9 cellular contexts compared by ENCODE assay signal in the genomic region with DNA sequence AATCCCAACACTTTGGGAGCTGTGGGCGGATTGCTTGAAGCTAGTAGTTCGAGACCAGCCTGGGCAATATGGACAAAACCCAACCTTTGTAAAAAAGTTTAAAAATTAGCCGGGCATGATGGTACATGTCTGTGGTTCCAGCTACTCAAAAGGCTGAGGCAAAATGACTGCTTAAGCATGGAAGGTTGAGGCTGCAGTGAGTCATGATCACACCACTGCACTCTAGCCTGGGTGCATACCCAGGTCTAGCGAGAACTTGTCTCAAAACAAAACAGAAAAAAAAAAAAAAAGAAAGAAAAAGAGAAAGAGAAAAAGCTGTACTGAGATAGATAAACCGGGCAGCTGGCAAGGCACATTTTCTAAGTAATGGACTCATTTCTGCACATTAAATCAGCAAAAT. TPM values are rescaled to one million over a fixed set of nuclear protein-coding genes. Genes with fewer than 3 reads are reported as not detected.
A peak's percentile ranks its signal among the peaks of the same experiment; 100 is the strongest.
DNase-seq lines count a peak whose midpoint lies in the region; ATAC-seq and TF ChIP-seq lines count a peak whose summit lies in the region.
"Had no signal": no experiment of that assay in that cellular context is flagged by ENCODE, and none has a peak within 500 bp of the region (broad histone marks: within the 10 kb centered on the region; RNA-seq: fewer than 3 reads in every experiment).

No MANE protein-coding gene starts in this region.

- H3K27ac ChIP-seq in breast epithelium: no peak overlapping the region
- H3K27ac ChIP-seq: C4-2B had no signal

- TF ChIP-seq POLR2A in breast epithelium (IDR thresholded peaks at IDR 0.05): no peak

- DNase-seq in MCF 10A (ENCODE audit: unreplicated experiment) (peak; percentile 86), breast epithelium (ENCODE audit: low spot score in 2 of 2) (no peak), glomerular visceral epithelial cell (ENCODE audit: extremely low spot score) (peak; percentile 84), stromal cell of bone marrow (ENCODE audit: low read depth) (peak; percentile 50), AG08395 (ENCODE audit: low spot score) (no peak), hippocampal formation (lab: John Stamatoyannopoulos, UW) (no peak)
- peak; percentile 82 for DNase-seq in activated CD8-positive, alpha-beta T cell treated with anti-CD3 and anti-CD28 coated beads for 36 hours

- H3K36me3 Mint-ChIP-seq in MCF 10A (ENCODE audit: insufficient read depth, unreplicated experiment): peaks cover 47% of the 10 kb centered on the region
- peaks cover 37% of the 10 kb centered on the region for H3K36me3 Mint-ChIP-seq in activated CD8-positive, alpha-beta T cell treated with anti-CD3 and anti-CD28 coated beads for 36 hours (ENCODE audit: low read depth)

- no peak overlapping the region for H3K4me3 ChIP-seq in breast epithelium

- no TSS peak for BruUV-seq in MCF 10A (replicated peaks; lab: Mats Ljungman, UMichigan)

- H3K27me3 ChIP-seq in breast epithelium: no peaks in the 10 kb centered on the region

- no peaks in the 10 kb centered on the region for H3K36me3 ChIP-seq in breast epithelium

- H3K4me1 Mint-ChIP-seq in MCF 10A (ENCODE audit: insufficient read depth, unreplicated experiment): peaks cover 41% of the 10 kb centered on the region
- H3K4me1 Mint-ChIP-seq in activated CD8-positive, alpha-beta T cell treated with anti-CD3 and anti-CD28 coated beads for 36 hours (ENCODE audit: low read depth): peaks cover 65% of the 10 kb centered on the region

- H3K4me3 Mint-ChIP-seq in MCF 10A (ENCODE audit: unreplicated experiment): peak overlapping the region; percentile 61
- peak overlapping the region; percentile 26 for H3K4me3 Mint-ChIP-seq in activated CD8-positive, alpha-beta T cell treated with anti-CD3 and anti-CD28 coated beads for 36 hours

- CTCF ChIA-PET in MCF 10A (lab: Yijun Ruan, JAX): interaction anchor here (0.6 to 0.8 kb wide), 3 partner anchors 27 to 301 kb away, joined by 3 to 5 read pairs (median 3); no protein-coding TSS in a partner anchor
- CTCF ChIA-PET in activated CD8-positive, alpha-beta T cell treated with anti-CD3 and anti-CD28 coated beads for 36 hours (lab: Charles Lee): interaction anchor here (0.6 to 1.2 kb wide), 2 partner anchors 9 to 211 kb away, joined by 3 to 5 read pairs; no protein-coding TSS in a partner anchor

- H3K9me3 ChIP-seq in breast epithelium: no peaks in the 10 kb centered on the region

- peak overlapping the region; percentile 88 for H3K27ac Mint-ChIP-seq in MCF 10A (ENCODE audit: low read depth, unreplicated experiment)
- H3K27ac Mint-ChIP-seq in activated CD8-positive, alpha-beta T cell treated with anti-CD3 and anti-CD28 coated beads for 36 hours: peak overlapping the region; percentile 53

- H3K4me1 ChIP-seq in breast epithelium: no peaks in the 10 kb centered on the region

- POLR2A ChIA-PET in MCF 10A (lab: Yijun Ruan, JAX): interaction anchor here (0.6 to 2.7 kb wide), 9 partner anchors 9 to 267 kb away, joined by 3 to 11 read pairs (median 4); a partner anchor contains a TSS
- POLR2A ChIA-PET in activated CD8-positive, alpha-beta T cell treated with anti-CD3 and anti-CD28 coated beads for 36 hours (lab: Charles Lee): interaction anchor here (0.8 kb wide), 1 partner anchor 227 kb away, joined by 3 read pairs; no protein-coding TSS in a partner anchor

- intact Hi-C loops in MCF 10A (cut with micrococcal nuclease) (no loop called here), breast epithelium (cut with DNase I; ENCODE audit: low total_unique reads) (no loop called here)
- intact Hi-C loops in activated CD8-positive, alpha-beta T cell treated with anti-CD3 and anti-CD28 coated beads for 36 hours (cut with micrococcal nuclease): no loop called here

- ATAC-seq in HG03432 (IDR thresholded peaks at IDR 0.05; ENCODE audit: unreplicated experiment): peak; percentile 94
- peak; percentile 93 for ATAC-seq in activated CD8-positive, alpha-beta T cell treated with anti-CD3 and anti-CD28 coated beads for 36 hours

- H3K27me3 Mint-ChIP-seq in MCF 10A (ENCODE audit: insufficient read depth, unreplicated experiment): no peaks in the 10 kb centered on the region
- no peaks in the 10 kb centered on the region for H3K27me3 Mint-ChIP-seq in activated CD8-positive, alpha-beta T cell treated with anti-CD3 and anti-CD28 coated beads for 36 hours

- no peaks in the 10 kb centered on the region for H3K9me3 Mint-ChIP-seq in MCF 10A (ENCODE audit: unreplicated experiment)
- no peaks in the 10 kb centered on the region for H3K9me3 Mint-ChIP-seq in activated CD8-positive, alpha-beta T cell treated with anti-CD3 and anti-CD28 coated beads for 36 hours

- TF ChIP-seq CTCF in MCF 10A (IDR thresholded peaks at IDR 0.05; ENCODE audit: unreplicated experiment) (no peak), breast epithelium (IDR thresholded peaks at IDR 0.05) (no peak)
- no peak for TF ChIP-seq CTCF in activated CD8-positive, alpha-beta T cell treated with anti-CD3 and anti-CD28 coated beads for 36 hours (IDR thresholded peaks at IDR 0.05)

RNA-seq across cellular contexts. Expression of a gene that starts 10.6 kb away (rescaled TPM):
- total RNA-seq in MCF 10A (2022): 172 and 213 TPM in 2 replicates
- total RNA-seq in breast epithelium: 100 to 1,000 TPM; 111 to 158 (median 151) TPM
- total RNA-seq in activated CD8-positive, alpha-beta T cell treated with anti-CD3 and anti-CD28 coated beads for 36 hours: 100 to 1,000 TPM; 129 TPM

RNA-seq across cellular contexts. Expression of a gene that starts 29.5 kb away (rescaled TPM):
- total RNA-seq in MCF 10A (2022): 28.9 and 35.7 TPM in 2 replicates
- 10 to 100 TPM; 34.1 to 77.4 (median 34.4) TPM for total RNA-seq in breast epithelium
- 10 to 100 TPM; 19.2 to 22.6 TPM for total RNA-seq in activated CD8-positive, alpha-beta T cell treated with anti-CD3 and anti-CD28 coated beads for 36 hours

Comparison
In these comparisons a context has a peak if more than half of its experiments do, and no peak if none do; other contexts are left out.
1. DNase-seq: peak in MCF 10A (single experiment), activated CD8-positive, alpha-beta T cell treated with anti-CD3 and anti-CD28 coated beads for 36 hours (single experiment), glomerular visceral epithelial cell (single experiment) and stromal cell of bone marrow (single experiment); none in breast epithelium (0 of 2), AG08395 (single experiment) and hippocampal formation (0 of 2).